Comparison of ENCODE assay signal across 8 cellular contexts in the genomic region with DNA sequence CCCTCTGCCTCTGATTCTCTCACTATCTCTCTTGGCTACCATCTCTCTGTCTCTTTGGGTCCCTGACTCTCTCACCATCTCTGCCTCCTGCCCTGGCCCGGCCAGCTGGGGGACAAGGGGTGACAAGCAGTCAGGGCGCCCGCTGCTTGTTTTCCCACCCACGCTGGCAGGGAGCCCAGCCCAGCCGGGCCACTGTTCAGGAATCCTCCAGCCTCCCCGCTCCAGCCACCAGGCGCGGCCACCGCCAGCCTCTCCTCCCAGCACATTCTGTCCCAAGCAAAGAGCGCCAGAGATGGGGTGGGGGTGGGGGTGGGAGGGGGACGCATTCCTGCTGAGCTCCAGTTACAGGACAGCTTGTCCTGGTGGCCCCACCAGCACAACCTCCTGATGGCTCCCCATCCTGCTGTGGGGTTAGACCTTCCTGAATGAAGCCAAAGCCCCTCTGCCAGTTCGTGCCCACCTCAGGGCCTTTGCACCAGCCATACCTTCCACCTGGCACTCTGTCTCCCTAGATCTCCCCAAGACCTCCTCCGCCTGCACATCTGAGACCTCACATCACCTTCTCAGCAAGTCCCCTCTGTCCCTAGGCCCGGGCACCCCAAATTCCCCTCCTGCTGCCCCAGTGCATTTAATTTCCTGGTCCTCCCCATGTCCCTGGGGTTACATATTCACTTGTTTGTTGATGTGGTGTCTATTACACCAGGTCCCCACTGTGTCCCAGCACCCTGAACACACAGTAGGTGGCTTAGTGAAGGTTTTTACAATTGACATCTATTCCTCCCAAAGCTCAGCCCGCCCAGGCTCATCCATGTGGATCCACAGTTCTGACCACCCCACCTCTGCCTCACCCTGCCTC. TPM values are rescaled to one million over a fixed set of nuclear protein-coding genes. Genes with fewer than 3 reads are reported as not detected.
DNase-seq lines count a peak whose midpoint lies in the region; ATAC-seq lines count a peak whose summit lies in the region.

No MANE protein-coding gene starts in this region.

- H3K9me3 ChIP-seq in muscle layer of colon (ENCODE audit: low read length), result no peaks in the 10 kb centered on the region

- H3K27ac ChIP-seq in muscle layer of colon (ENCODE audit: low read depth, low read length), result peak overlapping the region; percentile 44

- no peak for DNase-seq in activated naive CD4-positive, alpha-beta T cell treated with Interleukin-2 at 50 U/mL for 16 hours
- DNase-seq in dermis blood vessel endothelial cell (peak; percentile 78), SIG-M5 (lab: John Stamatoyannopoulos, UW) (no peak), G401 (ENCODE audit: low spot score) (no peak)
- no peak for DNase-seq in activated CD4-positive, alpha-beta T cell treated with anti-CD3 and anti-CD28 coated beads, Interleukin-2, amount 50 U/mL, for 4 hours

- H3K4me1 Mint-ChIP-seq in activated naive CD4-positive, alpha-beta T cell treated with anti-CD3 and anti-CD28 coated beads, Interleukin-2, amount 50 U/mL, for 24 hours, result peaks cover 70% of the 10 kb centered on the region

- H3K4me3 ChIP-seq in muscle layer of colon (ENCODE audit: low read depth in 1 of 2, low read length in 2 of 2), result no peak overlapping the region

- H3K36me3 ChIP-seq in muscle layer of colon (ENCODE audit: insufficient read depth, low read length), result peaks cover 1% of the 10 kb centered on the region

- no peaks in the 10 kb centered on the region for H3K9me3 Mint-ChIP-seq in activated naive CD4-positive, alpha-beta T cell treated with anti-CD3 and anti-CD28 coated beads, Interleukin-2, amount 50 U/mL, for 24 hours

- peaks cover 3% of the 10 kb centered on the region for H3K36me3 Mint-ChIP-seq in activated naive CD4-positive, alpha-beta T cell treated with anti-CD3 and anti-CD28 coated beads, Interleukin-2, amount 50 U/mL, for 24 hours

- in situ Hi-C loops in G401 (cut with HindIII; ENCODE audit: low sequenced_read_pairs), result no loop called here

- H3K27me3 ChIP-seq in muscle layer of colon (ENCODE audit: control insufficient read depth in 1 of 2, insufficient read depth in 2 of 2, low read length in 2 of 2), result no peaks in the 10 kb centered on the region

- H3K4me3 Mint-ChIP-seq in activated naive CD4-positive, alpha-beta T cell treated with anti-CD3 and anti-CD28 coated beads, Interleukin-2, amount 50 U/mL, for 24 hours, result peak overlapping the region; percentile 34

- H3K27me3 Mint-ChIP-seq in activated naive CD4-positive, alpha-beta T cell treated with anti-CD3 and anti-CD28 coated beads, Interleukin-2, amount 50 U/mL, for 24 hours, result no peaks in the 10 kb centered on the region

- H3K9ac ChIP-seq in muscle layer of colon (ENCODE audit: low read length), result no peak overlapping the region

- H3K4me1 ChIP-seq in muscle layer of colon (ENCODE audit: insufficient read depth, low read length), result peaks cover 21% of the 10 kb centered on the region

- peak overlapping the region; percentile 71 for H3K27ac Mint-ChIP-seq in activated naive CD4-positive, alpha-beta T cell treated with anti-CD3 and anti-CD28 coated beads, Interleukin-2, amount 50 U/mL, for 24 hours

- no peak for ATAC-seq in GM21576 (IDR thresholded peaks at IDR 0.05; ENCODE audit: unreplicated experiment)

RNA-seq across cellular contexts. Expression of a gene that starts 12.5 kb away (rescaled TPM):
- total RNA-seq in dermis blood vessel endothelial cell, result 68.7 and 107 TPM in 2 replicates
- 19.1 and 26.0 TPM in 2 replicates for total RNA-seq in G401 (2014; rRNA removed; shearing (Covaris generic))

RNA-seq across cellular contexts. Expression of a gene that starts 53.5 kb away (rescaled TPM):
- total RNA-seq in dermis blood vessel endothelial cell, result under 0.01 and 0.42 TPM in 2 replicates
- total RNA-seq in G401 (2014; rRNA removed; shearing (Covaris generic)), result 13.2 and 16.0 TPM in 2 replicates

Comparison
In these comparisons a context has a peak if more than half of its experiments do, and no peak if none do; other contexts are left out.
1. RNA of a gene that starts 53.5 kb away (total RNA-seq): 13.2 to 16.0 TPM in G401; under 0.01 to 0.42 TPM in dermis blood vessel endothelial cell; every median in the first group is over 10 times any median in the second.